33 cellular contexts compared by ENCODE assay signal in the genomic region with DNA sequence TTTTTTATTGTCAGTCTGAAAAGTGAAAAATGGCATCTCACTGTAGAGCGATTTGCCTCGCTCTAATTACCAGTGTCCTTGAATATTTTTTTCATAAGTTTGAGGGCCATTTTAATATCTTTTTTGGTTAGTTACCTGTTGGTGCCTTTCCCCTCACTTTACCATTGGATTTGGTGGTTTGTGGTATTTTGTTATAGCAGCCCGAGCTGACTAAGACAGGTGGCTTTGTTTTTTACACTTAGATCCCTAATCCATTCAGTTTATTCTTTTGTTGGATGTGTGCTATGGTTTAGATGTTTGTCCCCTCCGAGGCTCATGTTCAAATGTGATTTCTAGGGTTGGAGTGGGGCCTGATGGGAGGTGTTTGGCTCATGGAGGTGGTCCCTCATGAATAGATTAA. TPM values are rescaled to one million over a fixed set of nuclear protein-coding genes. Genes with fewer than 3 reads are reported as not detected.
"Had no signal": no experiment of that assay in that cellular context is flagged by ENCODE, and none has a peak within 500 bp of the region (broad histone marks: within the 10 kb centered on the region; RNA-seq: fewer than 3 reads in every experiment).

No MANE protein-coding gene starts in this region.

- H3K27ac Mint-ChIP-seq: natural killer cell; stimulated activated naive B cell treated with anti-CD40 and anti-IgM and Interleukin-4, amounts not matched to agents 10 μg/mL and 1 μg/mL and 100 μg/mL, for 72 hours; stimulated activated naive CD8-positive, alpha-beta T cell treated with anti-CD3 and anti-CD28 coated beads, Interleukin-15, Interleukin-2, amounts not matched to agents 100 ng/mL and 50 ng/mL, for 24 hours had no signal

- H3K4me3 Mint-ChIP-seq: natural killer cell; stimulated activated naive B cell treated with anti-CD40 and anti-IgM and Interleukin-4, amounts not matched to agents 10 μg/mL and 1 μg/mL and 100 μg/mL, for 72 hours; stimulated activated naive CD8-positive, alpha-beta T cell treated with anti-CD3 and anti-CD28 coated beads, Interleukin-15, Interleukin-2, amounts not matched to agents 100 ng/mL and 50 ng/mL, for 24 hours had no signal

- H3K4me1 Mint-ChIP-seq: natural killer cell; stimulated activated naive B cell treated with anti-CD40 and anti-IgM and Interleukin-4, amounts not matched to agents 10 μg/mL and 1 μg/mL and 100 μg/mL, for 72 hours had no signal

- H3K9me3 ChIP-seq: lower lobe of right lung, ovary, upper lobe of right lung had no signal

- H3K36me3 ChIP-seq: esophagus muscularis mucosa, gastroesophageal sphincter, heart left ventricle, left ventricle myocardium inferior, lower lobe of right lung, ovary, spleen, thoracic aorta, tibial nerve, upper lobe of right lung, vagina had no signal

- DNase-seq: dermis blood vessel endothelial cell; effector memory CD4-positive, alpha-beta T cell; foreskin keratinocyte; heart left ventricle; hippocampal formation; kidney glomerular epithelial cell; left colon; left ventricle myocardium inferior; lower lobe of right lung; natural killer cell; occipital lobe; ovary; posterior cingulate gyrus; psoas muscle; right cardiac atrium; spleen; stimulated activated CD4-positive, alpha-beta T cell treated with anti-CD3 and anti-CD28 coated beads, Interleukin-4, amount 100 ng/mL, for 4 hours; stimulated activated naive B cell treated with anti-CD40 and anti-IgM and Interleukin-4, amounts not matched to agents 10 μg/mL and 1 μg/mL and 100 μg/mL, for 72 hours; upper lobe of right lung had no signal

- H3K27me3 Mint-ChIP-seq: stimulated activated naive CD8-positive, alpha-beta T cell treated with anti-CD3 and anti-CD28 coated beads, Interleukin-15, Interleukin-2, amounts not matched to agents 100 ng/mL and 50 ng/mL, for 24 hours had no signal

- H3K4me1 ChIP-seq: esophagus muscularis mucosa, foreskin keratinocyte, gastroesophageal sphincter, heart left ventricle, left ventricle myocardium inferior, lower lobe of right lung, psoas muscle, tibial nerve, upper lobe of right lung, vagina had no signal

- H3K27me3 ChIP-seq: esophagus muscularis mucosa, foreskin keratinocyte, heart left ventricle, ovary, spleen, tibial nerve, upper lobe of right lung, vagina had no signal

- H3K36me3 Mint-ChIP-seq: natural killer cell had no signal

- H3K27ac ChIP-seq: coronary artery, esophagus muscularis mucosa, foreskin keratinocyte, gastroesophageal sphincter, heart left ventricle, left ventricle myocardium inferior, lower lobe of right lung, ovary, psoas muscle, skin epidermis, spleen, thoracic aorta, tibial nerve, upper lobe of right lung, vagina had no signal

- ATAC-seq: foreskin keratinocyte; gastroesophageal sphincter; heart left ventricle; lower lobe of right lung; natural killer cell; psoas muscle; right cardiac atrium; stimulated activated naive B cell treated with anti-CD40 and anti-IgM and Interleukin-4, amounts not matched to agents 10 μg/mL and 1 μg/mL and 100 μg/mL, for 72 hours; upper lobe of right lung had no signal

- H3K9me3 Mint-ChIP-seq: stimulated activated naive CD8-positive, alpha-beta T cell treated with anti-CD3 and anti-CD28 coated beads, Interleukin-15, Interleukin-2, amounts not matched to agents 100 ng/mL and 50 ng/mL, for 24 hours had no signal

- H3K4me3 ChIP-seq: coronary artery, esophagus muscularis mucosa, gastroesophageal sphincter, heart left ventricle, left ventricle myocardium inferior, lower lobe of right lung, ovary, psoas muscle, skin epidermis, spleen, thoracic aorta, tibial nerve, upper lobe of right lung, vagina had no signal

RNA-seq across cellular contexts. Expression of gene B3GNT6, which starts 26.0 kb away (rescaled TPM):
- total RNA-seq: dermis blood vessel endothelial cell, endothelial cell of umbilical vein, epithelial cell of proximal tubule, fibroblast of lung, foreskin keratinocyte, heart left ventricle, left ventricle myocardium inferior, lower lobe of right lung, mesenteric fat pad, natural killer cell, occipital lobe, renal cortical epithelial cell, right cardiac atrium, spleen, tibial nerve, upper lobe of right lung, vagina had no signal
- polyA plus RNA-seq: endothelial cell of umbilical vein, fibroblast of lung, foreskin keratinocyte, heart left ventricle, neural cell, ovary, psoas muscle, right cardiac atrium, spleen had no signal

RNA-seq across cellular contexts. Expression of gene OMP, which starts 42.4 kb away (rescaled TPM):
- total RNA-seq: dermis blood vessel endothelial cell, epithelial cell of proximal tubule, esophagus muscularis mucosa, foreskin keratinocyte, gastroesophageal sphincter, heart left ventricle, left ventricle myocardium inferior, lower lobe of right lung, mesenteric fat pad, occipital lobe, psoas muscle, right cardiac atrium, thoracic aorta, upper lobe of right lung, vagina had no signal
- polyA plus RNA-seq: endothelial cell of umbilical vein, fibroblast of lung, foreskin keratinocyte, heart left ventricle, neural cell, ovary, right cardiac atrium had no signal
